Comparison of ENCODE assay signal across 8 cellular contexts in the genomic region with DNA sequence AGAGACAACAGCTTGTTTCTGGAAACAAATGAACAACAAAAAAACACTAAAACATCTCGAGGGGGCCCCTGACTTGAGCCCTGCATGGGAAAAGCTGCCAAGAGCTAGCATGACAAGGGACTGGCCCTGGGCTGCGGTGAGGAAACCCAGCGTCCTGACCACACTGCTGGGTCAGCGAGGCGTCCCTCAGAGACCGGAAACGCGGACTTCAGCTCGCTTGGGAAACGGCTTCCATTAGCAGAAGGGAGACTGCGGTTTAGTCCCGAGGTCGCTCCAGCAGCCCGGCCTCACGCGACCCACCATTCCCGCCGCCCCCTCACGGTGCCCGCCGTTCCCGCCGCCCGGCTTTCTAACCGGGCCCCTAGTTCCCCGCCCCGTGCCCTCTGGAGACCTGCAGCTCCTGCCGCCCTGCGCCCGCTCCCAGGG. TPM values are rescaled to one million over a fixed set of nuclear protein-coding genes. Genes with fewer than 3 reads are reported as not detected.
A peak's percentile ranks its signal among the peaks of the same experiment; 100 is the strongest.
DNase-seq lines count a peak whose midpoint lies in the region; ATAC-seq, FAIRE-seq and TF ChIP-seq lines count a peak whose summit lies in the region.

No MANE protein-coding gene starts in this region.

- no peaks in the 10 kb centered on the region; the same call in 1 of the 2 replicates for H3K9me3 Mint-ChIP-seq in WTC11

- H3K27me3 Mint-ChIP-seq in WTC11 (ENCODE audit: low read depth), result peaks cover 22% of the 10 kb centered on the region

- peaks cover 5% of the 10 kb centered on the region for H3K9me3 ChIP-seq in mesodermal cell (ENCODE audit: control insufficient read depth, low read length)

- CTCF ChIA-PET in WTC11 (lab: Charles Lee), result interaction anchor here (1.1 kb wide), 3 partner anchors 16 to 747 kb away, joined by 3 to 6 read pairs (median 5); a partner anchor contains a TSS

- H3K4me3 ChIP-seq in epithelial cell of proximal tubule (ENCODE audit: low read depth, low read length), result peak overlapping the region; percentile 91
- peak overlapping the region; percentile 65 for H3K4me3 ChIP-seq in mesodermal cell (ENCODE audit: extremely low read depth, insufficient read depth, low read length, poor library complexity, severe bottlenecking)

- 0% methylated on average over 26 to 30 of the region's 30 CpGs for WGBS in mesodermal cell (ENCODE audit: insufficient coverage in 2 of 2), 2 experiments

- ATAC-seq in GM21381 (IDR thresholded peaks at IDR 0.05; ENCODE audit: unreplicated experiment) (peak; percentile 29), WTC11 (peak; percentile 46)

- H3K27ac ChIP-seq in mesodermal cell (ENCODE audit: low read depth, low read length, severe bottlenecking), result peak overlapping the region; percentile 87

- no peak for FAIRE-seq in HTR-8/SVneo (lab: Jason Lieb, UNC)

- peaks cover 41% of the 10 kb centered on the region for H3K4me1 Mint-ChIP-seq in WTC11

- POLR2A ChIA-PET in WTC11 (lab: Charles Lee), result interaction anchor here (0.6 to 1.0 kb wide), 3 partner anchors 556 to 631 kb away, joined by 3 to 4 read pairs (median 3); no protein-coding TSS in a partner anchor

- DNase-seq in ELR (ENCODE audit: low read depth) (peak; percentile 90), HTR-8/SVneo (ENCODE audit: insufficient read length, low spot score) (peak; percentile 10), WTC11 (ENCODE audit: low spot score) (no peak), epithelial cell of proximal tubule (ENCODE audit: low read depth) (peak; percentile 37), stromal cell of bone marrow (ENCODE audit: low read depth) (peak; percentile 51), germinal center (ENCODE audit: low spot score) (no peak)

- peaks cover 9% of the 10 kb centered on the region for H3K4me1 ChIP-seq in mesodermal cell (ENCODE audit: control insufficient read depth, insufficient read depth, low read length, poor library complexity, severe bottlenecking)

- H3K27ac Mint-ChIP-seq in WTC11, result peak overlapping the region; percentile 48

- TF ChIP-seq CTCF in WTC11 (IDR thresholded peaks at IDR 0.05) (no peak), epithelial cell of proximal tubule (conservative IDR thresholded peaks at IDR 0.05; ENCODE audit: low read depth, low read length) (no peak)

- no peaks in the 10 kb centered on the region for H3K36me3 ChIP-seq in mesodermal cell (ENCODE audit: control insufficient read depth, insufficient read depth, low read length)

- H3K36me3 Mint-ChIP-seq in WTC11, result no peaks in the 10 kb centered on the region

- peak overlapping the region; percentile 90 for H3K4me3 Mint-ChIP-seq in WTC11

TF ChIP-seq in WTC11, 78 proteins besides CTCF, POLR2A, EP300 and RAD21:
- TF ChIP-seq ESRRA (CRISPR knock-in tag; IDR thresholded peaks at IDR 0.05; ENCODE audit: borderline replicate concordance), result no peak
- TF ChIP-seq ELF4 (CRISPR knock-in tag; IDR thresholded peaks at IDR 0.05; ENCODE audit: low read depth), result no peak
- no peak for TF ChIP-seq TP53 (CRISPR knock-in tag; IDR thresholded peaks at IDR 0.05)
- TF ChIP-seq, protein P1, sequence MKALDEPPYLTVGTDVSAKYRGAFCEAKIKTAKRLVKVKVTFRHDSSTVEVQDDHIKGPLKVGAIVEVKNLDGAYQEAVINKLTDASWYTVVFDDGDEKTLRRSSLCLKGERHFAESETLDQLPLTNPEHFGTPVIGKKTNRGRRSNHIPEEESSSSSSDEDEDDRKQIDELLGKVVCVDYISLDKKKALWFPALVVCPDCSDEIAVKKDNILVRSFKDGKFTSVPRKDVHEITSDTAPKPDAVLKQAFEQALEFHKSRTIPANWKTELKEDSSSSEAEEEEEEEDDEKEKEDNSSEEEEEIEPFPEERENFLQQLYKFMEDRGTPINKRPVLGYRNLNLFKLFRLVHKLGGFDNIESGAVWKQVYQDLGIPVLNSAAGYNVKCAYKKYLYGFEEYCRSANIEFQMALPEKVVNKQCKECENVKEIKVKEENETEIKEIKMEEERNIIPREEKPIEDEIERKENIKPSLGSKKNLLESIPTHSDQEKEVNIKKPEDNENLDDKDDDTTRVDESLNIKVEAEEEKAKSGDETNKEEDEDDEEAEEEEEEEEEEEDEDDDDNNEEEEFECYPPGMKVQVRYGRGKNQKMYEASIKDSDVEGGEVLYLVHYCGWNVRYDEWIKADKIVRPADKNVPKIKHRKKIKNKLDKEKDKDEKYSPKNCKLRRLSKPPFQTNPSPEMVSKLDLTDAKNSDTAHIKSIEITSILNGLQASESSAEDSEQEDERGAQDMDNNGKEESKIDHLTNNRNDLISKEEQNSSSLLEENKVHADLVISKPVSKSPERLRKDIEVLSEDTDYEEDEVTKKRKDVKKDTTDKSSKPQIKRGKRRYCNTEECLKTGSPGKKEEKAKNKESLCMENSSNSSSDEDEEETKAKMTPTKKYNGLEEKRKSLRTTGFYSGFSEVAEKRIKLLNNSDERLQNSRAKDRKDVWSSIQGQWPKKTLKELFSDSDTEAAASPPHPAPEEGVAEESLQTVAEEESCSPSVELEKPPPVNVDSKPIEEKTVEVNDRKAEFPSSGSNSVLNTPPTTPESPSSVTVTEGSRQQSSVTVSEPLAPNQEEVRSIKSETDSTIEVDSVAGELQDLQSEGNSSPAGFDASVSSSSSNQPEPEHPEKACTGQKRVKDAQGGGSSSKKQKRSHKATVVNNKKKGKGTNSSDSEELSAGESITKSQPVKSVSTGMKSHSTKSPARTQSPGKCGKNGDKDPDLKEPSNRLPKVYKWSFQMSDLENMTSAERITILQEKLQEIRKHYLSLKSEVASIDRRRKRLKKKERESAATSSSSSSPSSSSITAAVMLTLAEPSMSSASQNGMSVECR (CRISPR knock-in tag; IDR thresholded peaks at IDR 0.05; ENCODE audit: borderline replicate concordance), result no peak
- TF ChIP-seq TEAD4 (CRISPR knock-in tag; IDR thresholded peaks at IDR 0.05), result no peak
- TF ChIP-seq, protein P2, sequence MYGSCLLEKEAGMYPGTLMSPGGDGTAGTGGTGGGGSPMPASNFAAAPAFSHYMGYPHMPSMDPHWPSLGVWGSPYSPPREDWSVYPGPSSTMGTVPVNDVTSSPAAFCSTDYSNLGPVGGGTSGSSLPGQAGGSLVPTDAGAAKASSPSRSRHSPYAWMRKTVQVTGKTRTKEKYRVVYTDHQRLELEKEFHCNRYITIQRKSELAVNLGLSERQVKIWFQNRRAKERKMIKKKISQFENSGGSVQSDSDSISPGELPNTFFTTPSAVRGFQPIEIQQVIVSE (CRISPR knock-in tag; IDR thresholded peaks at IDR 0.05; ENCODE audit: borderline replicate concordance), result no peak
- no peak for TF ChIP-seq CREM (CRISPR knock-in tag; IDR thresholded peaks at IDR 0.05)
- TF ChIP-seq NR3C1 (CRISPR knock-in tag; conservative IDR thresholded peaks at IDR 0.05; ENCODE audit: low read depth), result 0 out of 2 replicates have a peak, but pooled peaks have one; percentile 31
TF ChIP-seq in WTC11: peak in this region for 1.

RNA-seq across cellular contexts. Expression of a gene that starts 0.6 kb away (rescaled TPM):
- 8.5 to 10.5 TPM (median 10.5 TPM) in 3 replicates for total RNA-seq in WTC11 (2021)
- 4.0 and 46.3 TPM in 2 replicates for total RNA-seq in epithelial cell of proximal tubule
- polyA plus RNA-seq in mesodermal cell (2013, experiment 1 of 2), result 5.3 TPM
- polyA plus RNA-seq in mesodermal cell (2013, experiment 2 of 2), result 9.8 TPM

RNA-seq across cellular contexts. Expression of a gene that starts 0.8 kb away (rescaled TPM):
- 5.5 to 6.1 TPM (median 5.6 TPM) in 3 replicates for total RNA-seq in WTC11 (2021)
- total RNA-seq in epithelial cell of proximal tubule, result 3.5 and 8.3 TPM in 2 replicates
- polyA plus RNA-seq in mesodermal cell (2013, experiment 1 of 2), result 5.5 TPM
- 6.1 TPM for polyA plus RNA-seq in mesodermal cell (2013, experiment 2 of 2)

Comparison
In these comparisons a context has a peak if more than half of its experiments do, and no peak if none do; other contexts are left out.
1. DNase-seq: peak in ELR (single experiment), HTR-8/SVneo (single experiment), epithelial cell of proximal tubule (single experiment) and stromal cell of bone marrow (single experiment); none in WTC11 (single experiment) and germinal center (single experiment).